ENCODE assay signal across 1 cellular context in genomic region chr18:12053312-12053711, GRCh38.
TF ChIP-seq lines count a peak whose summit lies in the region.

No MANE protein-coding gene starts in this region.

TF ChIP-seq in IMR-90, 13 proteins besides CTCF, POLR2A, EP300 and RAD21:
- no peak for TF ChIP-seq BHLHE40 (IDR thresholded peaks at IDR 0.05; ENCODE audit: low read depth, low read length)
- TF ChIP-seq ELK1 (IDR thresholded peaks at IDR 0.05; ENCODE audit: borderline replicate concordance, low read depth, low read length), result no peak
- no peak for TF ChIP-seq NFE2L2 (IDR thresholded peaks at IDR 0.05; ENCODE audit: low read depth, low read length)
- no peak for TF ChIP-seq USF2 (IDR thresholded peaks at IDR 0.05; ENCODE audit: low read depth, low read length)
- TF ChIP-seq FOS (IDR thresholded peaks at IDR 0.05; ENCODE audit: low read depth, low read length), result no peak
- no peak for TF ChIP-seq SMC3 (IDR thresholded peaks at IDR 0.05; ENCODE audit: low read depth, low read length)
- TF ChIP-seq CEBPB (IDR thresholded peaks at IDR 0.05; ENCODE audit: low read depth, low read length), result no peak
TF ChIP-seq in IMR-90: peak in this region for 0.
